Comparison of ENCODE assay signal across 30 cellular contexts in the genomic region with DNA sequence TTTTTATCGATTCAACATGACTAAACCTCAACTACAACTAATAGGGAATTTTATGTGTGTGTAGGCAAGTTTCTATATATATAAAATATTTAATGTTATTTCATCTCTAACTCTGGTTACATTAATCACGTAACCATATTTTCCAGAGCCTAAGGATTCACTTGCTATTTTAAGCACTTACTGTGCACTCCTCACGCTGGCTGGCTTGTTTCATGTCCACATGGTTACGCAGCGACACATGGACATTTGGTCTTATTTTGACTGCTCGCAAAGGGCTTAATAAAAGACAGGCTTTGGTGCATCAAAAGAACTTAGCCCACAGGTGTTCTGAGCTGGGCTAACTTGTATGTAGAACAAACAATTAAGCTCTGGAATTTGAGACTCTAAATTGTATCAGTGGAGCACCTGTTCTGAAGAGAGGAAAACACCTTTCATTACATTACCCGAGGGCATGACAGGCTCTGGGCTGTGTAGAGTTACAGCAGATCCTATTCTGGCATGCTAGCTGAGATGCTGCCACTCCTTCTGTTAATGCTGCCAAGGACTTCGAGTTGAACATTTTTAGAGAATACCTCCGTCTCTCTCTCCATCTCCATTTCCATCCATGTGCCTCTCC.
"Had no signal": no experiment of that assay in that cellular context is flagged by ENCODE, and none has a peak within 500 bp of the region (broad histone marks: within the 10 kb centered on the region; RNA-seq: fewer than 3 reads in every experiment).

No MANE protein-coding gene starts in this region.

- H3K79me2 ChIP-seq: hepatocyte had no signal

- H3K36me3 Mint-ChIP-seq: activated naive CD8-positive, alpha-beta T cell; natural killer cell had no signal

- H3K9me3 ChIP-seq: adrenal gland, prostate gland, right atrium auricular region, tibial artery had no signal

- DNase-seq: activated CD4-positive, alpha-beta T cell treated with anti-CD3 and anti-CD28 coated beads for 4 hours; activated CD4-positive, alpha-beta T cell treated with anti-CD3 and anti-CD28 coated beads, Interleukin-2, amount 50 U/mL, for 48 hours; activated CD8-positive, alpha-beta memory T cell treated with anti-CD3 and anti-CD28 coated beads, Interleukin-2, amount 50 U/mL, for 48 hours; activated naive CD4-positive, alpha-beta T cell; activated T-cell treated with anti-CD3 and anti-CD28 coated beads, Interleukin-2, amount 50 U/mL, for 4 hours; adrenal gland; brain microvascular endothelial cell; central memory CD4-positive, alpha-beta T cell; dorsolateral prefrontal cortex; effector memory CD8-positive, alpha-beta T cell; foreskin melanocyte; glutamatergic neuron; immature natural killer cell; kidney glomerular epithelial cell; left ventricle myocardium inferior; mammary epithelial cell; natural killer cell; stimulated activated CD4-positive, alpha-beta T cell treated with anti-CD3 and anti-CD28 coated beads, Interleukin-4, amount 100 ng/mL, for 24 hours; substantia nigra; tibial artery had no signal

- H3K4me3 ChIP-seq: adrenal gland, ascending aorta, dorsolateral prefrontal cortex, hepatocyte, left ventricle myocardium inferior, prostate gland, right atrium auricular region, tibial artery had no signal

- H3K4me3 Mint-ChIP-seq: activated naive CD8-positive, alpha-beta T cell; activated T-cell treated with anti-CD3 and anti-CD28 coated beads, Interleukin-2, amount 50 U/mL, for 4 hours; effector memory CD8-positive, alpha-beta T cell; immature natural killer cell; mesothelial cell of epicardium; natural killer cell; stimulated activated naive CD8-positive, alpha-beta T cell treated with anti-CD3 and anti-CD28 coated beads, Interleukin-15, Interleukin-2, amounts not matched to agents 100 ng/mL and 50 ng/mL, for 24 hours; WTC11 had no signal

- H3K27ac ChIP-seq: adrenal gland, ascending aorta, brain microvascular endothelial cell, dorsolateral prefrontal cortex, hepatocyte, left ventricle myocardium inferior, prostate gland, right atrium auricular region, tibial artery had no signal

- H3K4me1 ChIP-seq: adrenal gland, ascending aorta, left ventricle myocardium inferior, prostate gland, right atrium auricular region, tibial artery had no signal

- H3K36me3 ChIP-seq: adrenal gland, ascending aorta, brain microvascular endothelial cell, left ventricle myocardium inferior, prostate gland, right atrium auricular region had no signal

- ATAC-seq: activated T-cell treated with anti-CD3 and anti-CD28 coated beads, Interleukin-2, amount 50 U/mL, for 4 hours; effector memory CD8-positive, alpha-beta T cell; esophagus mucosa; natural killer cell; WTC11 had no signal

- H3K4me1 Mint-ChIP-seq: immature natural killer cell, natural killer cell, WTC11 had no signal

- H3K27me3 ChIP-seq: adrenal gland, ascending aorta, brain microvascular endothelial cell, hepatocyte, right atrium auricular region, tibial artery had no signal

- H3K27ac Mint-ChIP-seq: activated naive CD8-positive, alpha-beta T cell; activated T-helper 2 cell treated with anti-CD3 and anti-CD28 coated beads, Interferon-gamma antibody, Interleukin-2, Interleukin-4, amounts not matched to agents 10 μg/mL and 5 μg/mL and 100 μg/mL, durations not matched to agents 14 hours and 24 hours and 36 hours; effector memory CD8-positive, alpha-beta T cell; immature natural killer cell; natural killer cell; stimulated activated naive CD8-positive, alpha-beta T cell treated with anti-CD3 and anti-CD28 coated beads, Interleukin-15, Interleukin-2, amounts not matched to agents 100 ng/mL and 50 ng/mL, for 24 hours; WTC11 had no signal

- H2AFZ ChIP-seq: hepatocyte had no signal

- H3K4me2 ChIP-seq: hepatocyte had no signal
